In the genomic region with DNA sequence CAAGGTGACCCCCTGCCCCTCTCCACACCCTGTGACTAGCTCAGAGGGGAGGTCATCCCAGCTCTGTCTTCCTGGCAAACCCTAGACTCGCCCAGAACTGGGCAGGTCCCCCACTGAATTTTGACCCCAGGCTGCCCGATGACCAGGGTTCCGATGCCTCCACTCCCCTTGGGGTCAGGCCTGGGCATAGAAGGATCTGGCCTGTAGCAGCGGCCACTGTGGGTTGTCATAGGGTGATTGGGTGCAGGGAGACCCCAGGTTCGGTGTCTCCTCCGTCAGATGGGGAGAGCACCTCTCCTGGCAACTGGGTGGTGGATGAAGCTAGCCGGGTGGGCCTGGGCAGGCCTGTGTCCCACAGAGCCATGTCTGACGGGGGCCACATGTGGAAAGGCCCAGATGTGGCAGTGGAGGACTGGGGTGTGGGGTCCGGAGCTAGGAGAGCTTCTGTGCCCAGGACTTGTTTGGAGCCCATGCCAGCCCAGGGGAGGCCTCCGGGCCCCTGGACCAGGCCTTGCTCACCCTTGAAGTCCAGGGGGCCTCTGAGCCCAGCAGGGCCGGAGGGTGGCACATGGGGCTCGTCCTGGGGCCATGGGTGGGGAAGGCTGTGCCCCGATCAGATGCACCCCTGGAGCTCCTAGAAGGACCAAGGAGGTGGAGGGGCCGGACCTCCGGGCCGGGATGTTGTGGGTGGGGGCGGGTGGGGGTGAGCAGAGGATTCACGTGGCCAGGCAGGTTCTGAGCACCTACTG, we compare ENCODE assay signal across 29 cellular contexts. TPM values are rescaled to one million over a fixed set of nuclear protein-coding genes. Genes with fewer than 3 reads are reported as not detected.
A peak's percentile ranks its signal among the peaks of the same experiment; 100 is the strongest.
DNase-seq lines count a peak whose midpoint lies in the region; FAIRE-seq and TF ChIP-seq lines count a peak whose summit lies in the region.
"Had no signal": no experiment of that assay in that cellular context is flagged by ENCODE, and none has a peak within 500 bp of the region (broad histone marks: within the 10 kb centered on the region; RNA-seq: fewer than 3 reads in every experiment).

No MANE protein-coding gene starts in this region.

- no peak for TF ChIP-seq POLR2A in endothelial cell of umbilical vein (IDR thresholded peaks at IDR 0.05; ENCODE audit: low read depth, low read length)

- no TSS peak for BruUV-seq in endothelial cell of umbilical vein (replicated peaks; lab: Mats Ljungman, UMichigan)

- H3K27ac ChIP-seq in BLaER1 (peak overlapping the region; percentile 73), DOHH2 (ENCODE audit: low read depth, low read length) (no peak overlapping the region), endothelial cell of umbilical vein (ENCODE audit: insufficient read depth, low read depth, low read length) (peak overlapping the region; percentile 38)
- H3K27ac ChIP-seq: brain microvascular endothelial cell, epithelial cell of prostate, PC-9 had no signal

- POLR2A ChIA-PET in endothelial cell of umbilical vein (lab: Charles Lee) = interaction anchor here (0.6 to 3.6 kb wide), 2 partner anchors 9 to 55 kb away, joined by 3 to 20 read pairs; no protein-coding TSS in a partner anchor

- FAIRE-seq in endothelial cell of umbilical vein (lab: Jason Lieb, UNC) = no peak
- FAIRE-seq: keratinocyte had no signal

- CTCF ChIA-PET in endothelial cell of umbilical vein (lab: Charles Lee) = interaction anchor here (1.1 to 2.6 kb wide), 4 partner anchors 8 to 47 kb away, joined by 3 to 21 read pairs (median 4); no protein-coding TSS in a partner anchor

- H3K9ac ChIP-seq in BLaER1 (0 out of 2 replicates have a peak overlapping the region, but pooled peaks have one; percentile 38), endothelial cell of umbilical vein (replicated peaks; ENCODE audit: extremely low read depth, insufficient read depth, low read length) (no peak overlapping the region)

- H3K9me3 ChIP-seq in BLaER1 = no peaks in the 10 kb centered on the region
- H3K9me3 ChIP-seq in DOHH2 (ENCODE audit: control insufficient read depth, insufficient read depth, low read length) = no peaks in the 10 kb centered on the region
- H3K9me3 ChIP-seq in endothelial cell of umbilical vein (replicated peaks; ENCODE audit: control insufficient read depth, insufficient read depth, low read length) = no peaks in the 10 kb centered on the region

- peaks cover 65% of the 10 kb centered on the region for H3K36me3 ChIP-seq in BLaER1
- H3K36me3 ChIP-seq in DOHH2 (ENCODE audit: control insufficient read depth, low read length) = peaks cover 20% of the 10 kb centered on the region
- H3K36me3 ChIP-seq in endothelial cell of umbilical vein (ENCODE audit: control insufficient read depth in 2 of 2, extremely low read depth in 1 of 2, insufficient read depth in 2 of 2, low read length in 2 of 2) = peaks cover 7 to 24% of the 10 kb centered on the region in 2 experiments

- no peak overlapping the region for H2AFZ ChIP-seq in endothelial cell of umbilical vein (ENCODE audit: low read depth, low read length)
- H2AFZ ChIP-seq: PC-9 had no signal

- dilution Hi-C loops in endothelial cell of umbilical vein (cut with MboI; ENCODE audit: extremely low pct_ligation_motif_present, low sequenced_read_pairs) = no loop called here

- H3K4me3 ChIP-seq in BLaER1 = no peak overlapping the region
- no peak overlapping the region for H3K4me3 ChIP-seq in DOHH2 (ENCODE audit: low read length)
- H3K4me3 ChIP-seq in endothelial cell of umbilical vein (replicated peaks in 1 of 3; ENCODE audit: insufficient read depth in 1 of 3, low read depth in 1 of 3, low read length in 3 of 3) = no peak overlapping the region
- H3K4me3 ChIP-seq: lung, PC-9 had no signal

- DNase-seq in endothelial cell of umbilical vein (ENCODE audit: low read depth, low spot score) = no peak
- DNase-seq in posterior vena cava (ENCODE audit: low spot score) = peak; percentile 73
- no peak for DNase-seq in stimulated activated CD4-positive, alpha-beta T cell treated with anti-CD3 and anti-CD28 coated beads, Interleukin-4, amount 100 ng/mL, for 24 hours
- DNase-seq in GM19240 (ENCODE audit: insufficient read length, low spot score) = no peak
- no peak for DNase-seq in NCI-H748 (lab: John Stamatoyannopoulos, UW; ENCODE audit: unreplicated experiment)
- DNase-seq: activated CD4-positive, alpha-beta memory T cell treated with anti-CD3 and anti-CD28 coated beads for 36 hours; activated CD4-positive, alpha-beta T cell treated with anti-CD3 and anti-CD28 coated beads for 1 hour; amygdala; brain microvascular endothelial cell; C1 segment of cervical spinal cord; COR-L47; glutamatergic neuron; natural killer cell; NCI-H1436; NCI-H2081; NCI-H524 treated with DMSO at 0.1 percent for 48 hours; PC-9 had no signal

- H3K9me1 ChIP-seq in endothelial cell of umbilical vein (replicated peaks; ENCODE audit: control insufficient read depth, extremely low read depth, insufficient read depth, low read length) = no peaks in the 10 kb centered on the region

- peaks cover 15% of the 10 kb centered on the region for H3F3A ChIP-seq in DOHH2 (ENCODE audit: control insufficient read depth, insufficient read depth)

- H3K4me2 ChIP-seq in BLaER1 (peak overlapping the region; percentile 86), DOHH2 (ENCODE audit: low read length) (peak overlapping the region; percentile 2), endothelial cell of umbilical vein (ENCODE audit: insufficient read depth, low read length) (no peak overlapping the region)
- H3K4me2 ChIP-seq: PC-9 had no signal

- intact Hi-C loops in endothelial cell of umbilical vein (cut with micrococcal nuclease) = no loop called here
- intact Hi-C loops in posterior vena cava (cut with DNase I) = no loop called here

- H4K20me1 ChIP-seq in BLaER1 (peaks cover 100% of the 10 kb centered on the region), DOHH2 (ENCODE audit: control insufficient read depth, insufficient read depth, low read depth, low read length) (no peaks in the 10 kb centered on the region), endothelial cell of umbilical vein (replicated peaks; ENCODE audit: control insufficient read depth, extremely low read depth, insufficient read depth, low read length) (no peaks in the 10 kb centered on the region)

- peaks cover 98% of the 10 kb centered on the region for H3K4me1 ChIP-seq in BLaER1
- H3K4me1 ChIP-seq in DOHH2 (ENCODE audit: control insufficient read depth, low read length) = peaks cover 38% of the 10 kb centered on the region
- peaks cover 67% of the 10 kb centered on the region for H3K4me1 ChIP-seq in endothelial cell of umbilical vein (ENCODE audit: control insufficient read depth, extremely low read depth, insufficient read depth, low read length)

- H3K9me2 ChIP-seq in DOHH2 (replicated peaks; ENCODE audit: control insufficient read depth, low read length) = no peaks in the 10 kb centered on the region

- H3K27me3 ChIP-seq in BLaER1 (no peaks in the 10 kb centered on the region), DOHH2 (ENCODE audit: control insufficient read depth, low read length) (no peaks in the 10 kb centered on the region), endothelial cell of umbilical vein (ENCODE audit: control insufficient read depth in 2 of 2, insufficient read depth in 2 of 2, low read length in 2 of 2) (no peaks in the 10 kb centered on the region)
- H3K27me3 ChIP-seq: brain microvascular endothelial cell had no signal

- TF ChIP-seq CTCF in DOHH2 (IDR thresholded peaks at IDR 0.05; ENCODE audit: low read depth, low read length, poor library complexity, severe bottlenecking) = no peak
- TF ChIP-seq CTCF in endothelial cell of umbilical vein (IDR thresholded peaks at IDR 0.05; ENCODE audit: extremely low read depth in 1 of 2, insufficient read depth in 1 of 2, low read depth in 1 of 2, low read length in 2 of 2) = no peak

- H3K79me2 ChIP-seq in DOHH2 (ENCODE audit: control insufficient read depth, low read length) (no peaks in the 10 kb centered on the region), endothelial cell of umbilical vein (ENCODE audit: control insufficient read depth, insufficient read depth, low read length) (peaks cover 68% of the 10 kb centered on the region)

RNA-seq across cellular contexts. Expression of gene DIPK1B, which starts 6.3 kb away (rescaled TPM):
- 242 and 253 TPM in 2 replicates for total RNA-seq in endothelial cell of umbilical vein
- polyA plus RNA-seq in endothelial cell of umbilical vein = 441 and 642 TPM in 2 replicates
- 200 and 310 TPM in 2 replicates for polyA plus RNA-seq in endothelial cell of umbilical vein (2011; cell fraction: cytosol; rRNA removed)
- polyA plus RNA-seq in endothelial cell of umbilical vein (2011; cell fraction: nucleus; rRNA removed) = 230 and 265 TPM in 2 replicates
- 68.8 and 103 TPM in 2 replicates for polyA plus RNA-seq in endothelial cell of umbilical vein (2012)
- 152 and 193 TPM in 2 replicates for polyA minus RNA-seq in endothelial cell of umbilical vein
- not detected for polyA minus RNA-seq in endothelial cell of umbilical vein (2011; cell fraction: cytosol; rRNA and poly(A)+ RNA removed)
- 53.0 and 89.3 TPM in 2 replicates for polyA minus RNA-seq in endothelial cell of umbilical vein (2011; cell fraction: nucleus; rRNA and poly(A)+ RNA removed)
- 1 to 10 TPM; 7.1 to 8.3 TPM for total RNA-seq in posterior vena cava
- total RNA-seq: activated CD4-positive, alpha-beta memory T cell treated with anti-CD3 and anti-CD28 coated beads for 36 hours had no signal
- polyA plus RNA-seq: keratinocyte had no signal

RNA-seq across cellular contexts. Expression of gene LCN10, which starts 24.1 kb away (rescaled TPM):
- not detected in 2 replicates for total RNA-seq in endothelial cell of umbilical vein
- polyA plus RNA-seq in endothelial cell of umbilical vein = not detected in 2 replicates
- polyA plus RNA-seq in endothelial cell of umbilical vein (2011; cell fraction: cytosol; rRNA removed) = not detected in 2 replicates
- polyA plus RNA-seq in endothelial cell of umbilical vein (2011; cell fraction: nucleus; rRNA removed) = 0.05 and 0.27 TPM in 2 replicates
- not detected in 2 replicates for polyA plus RNA-seq in endothelial cell of umbilical vein (2012)
- polyA minus RNA-seq in endothelial cell of umbilical vein = not detected in 2 replicates
- polyA minus RNA-seq in endothelial cell of umbilical vein (2011; cell fraction: cytosol; rRNA and poly(A)+ RNA removed) = not detected
- polyA minus RNA-seq in endothelial cell of umbilical vein (2011; cell fraction: nucleus; rRNA and poly(A)+ RNA removed) = not detected in 2 replicates
- 10 to 100 TPM in 1 of 2 donors, 1 to 10 TPM in 1; 9.2 to 10.0 TPM for total RNA-seq in posterior vena cava
- total RNA-seq: G401, mononuclear cell, natural killer cell had no signal
- polyA plus RNA-seq: AG04450, keratinocyte had no signal

RNA-seq across cellular contexts. Expression of gene LCN6, which starts 29.7 kb away (rescaled TPM):
- not detected in 2 replicates for total RNA-seq in endothelial cell of umbilical vein
- polyA plus RNA-seq in endothelial cell of umbilical vein = 0.17 TPM in 1 of 2 replicates, not detected in the other
- polyA plus RNA-seq in endothelial cell of umbilical vein (2011; cell fraction: cytosol; rRNA removed) = not detected in 2 replicates
- not detected in 2 replicates for polyA plus RNA-seq in endothelial cell of umbilical vein (2011; cell fraction: nucleus; rRNA removed)
- not detected in 2 replicates for polyA plus RNA-seq in endothelial cell of umbilical vein (2012)
- not detected in 2 replicates for polyA minus RNA-seq in endothelial cell of umbilical vein
- polyA minus RNA-seq in endothelial cell of umbilical vein (2011; cell fraction: cytosol; rRNA and poly(A)+ RNA removed) = not detected
- not detected in 2 replicates for polyA minus RNA-seq in endothelial cell of umbilical vein (2011; cell fraction: nucleus; rRNA and poly(A)+ RNA removed)
- total RNA-seq in posterior vena cava = 10 to 100 TPM; 22.8 to 36.9 TPM
- total RNA-seq: activated CD4-positive, alpha-beta memory T cell treated with anti-CD3 and anti-CD28 coated beads for 36 hours; activated T-helper 2 cell treated with anti-CD3 and anti-CD28 coated beads, Interferon-gamma antibody, Interleukin-2, Interleukin-4, amounts not matched to agents 10 μg/mL and 5 μg/mL and 100 μg/mL, durations not matched to agents 14 hours and 24 hours and 36 hours; G401; mononuclear cell; natural killer cell; PC-9; skeletal muscle tissue had no signal
- polyA plus RNA-seq: AG04450, IgD-negative memory B cell, keratinocyte had no signal

RNA-seq across cellular contexts. Expression of gene AGPAT2, which starts 31.4 kb away (rescaled TPM):
- total RNA-seq in endothelial cell of umbilical vein (43.0 and 45.5 TPM in 2 replicates), posterior vena cava (10 to 100 TPM; 27.1 to 28.8 TPM)
- 55.3 and 72.1 TPM in 2 replicates for polyA plus RNA-seq in endothelial cell of umbilical vein
- 31.4 and 42.0 TPM in 2 replicates for polyA plus RNA-seq in endothelial cell of umbilical vein (2011; cell fraction: cytosol; rRNA removed)
- polyA plus RNA-seq in endothelial cell of umbilical vein (2011; cell fraction: nucleus; rRNA removed) = 33.3 and 33.9 TPM in 2 replicates
- polyA plus RNA-seq in endothelial cell of umbilical vein (2012) = 26.9 and 34.8 TPM in 2 replicates
- 25.6 and 28.5 TPM in 2 replicates for polyA minus RNA-seq in endothelial cell of umbilical vein
- 92.9 TPM for polyA minus RNA-seq in endothelial cell of umbilical vein (2011; cell fraction: cytosol; rRNA and poly(A)+ RNA removed)
- 9.0 and 14.7 TPM in 2 replicates for polyA minus RNA-seq in endothelial cell of umbilical vein (2011; cell fraction: nucleus; rRNA and poly(A)+ RNA removed)

RNA-seq across cellular contexts. Expression of gene LCN8, which starts 39.4 kb away (rescaled TPM):
- not detected in 2 replicates for total RNA-seq in endothelial cell of umbilical vein
- not detected in 2 replicates for polyA plus RNA-seq in endothelial cell of umbilical vein
- not detected in 2 replicates for polyA plus RNA-seq in endothelial cell of umbilical vein (2011; cell fraction: cytosol; rRNA removed)
- not detected in 2 replicates for polyA plus RNA-seq in endothelial cell of umbilical vein (2011; cell fraction: nucleus; rRNA removed)
- polyA plus RNA-seq in endothelial cell of umbilical vein (2012) = not detected in 2 replicates
- not detected in 2 replicates for polyA minus RNA-seq in endothelial cell of umbilical vein
- not detected for polyA minus RNA-seq in endothelial cell of umbilical vein (2011; cell fraction: cytosol; rRNA and poly(A)+ RNA removed)
- polyA minus RNA-seq in endothelial cell of umbilical vein (2011; cell fraction: nucleus; rRNA and poly(A)+ RNA removed) = not detected in 2 replicates
- total RNA-seq in posterior vena cava = not detected
- total RNA-seq: activated CD4-positive, alpha-beta memory T cell treated with anti-CD3 and anti-CD28 coated beads for 36 hours; activated T-helper 2 cell treated with anti-CD3 and anti-CD28 coated beads, Interferon-gamma antibody, Interleukin-2, Interleukin-4, amounts not matched to agents 10 μg/mL and 5 μg/mL and 100 μg/mL, durations not matched to agents 14 hours and 24 hours and 36 hours; G401; mononuclear cell; natural killer cell; omental fat pad; PC-9; skeletal muscle tissue had no signal
- polyA plus RNA-seq: AG04450, keratinocyte, lung had no signal

Comparison
In these comparisons a context has a peak if more than half of its experiments do, and no peak if none do; other contexts are left out.
1. RNA of gene DIPK1B, which starts 6.3 kb away (total RNA-seq): 242 to 253 TPM in endothelial cell of umbilical vein; 7.1 to 8.3 TPM in posterior vena cava; every median in the first group is over 10 times any median in the second.
2. RNA of gene LCN10, which starts 24.1 kb away (total RNA-seq): 9.2 to 10.0 TPM in posterior vena cava; not detected in endothelial cell of umbilical vein; every median in the first group is over 10 times any median in the second.
3. RNA of gene LCN6, which starts 29.7 kb away (total RNA-seq): 22.8 to 36.9 TPM in posterior vena cava; not detected in endothelial cell of umbilical vein; every median in the first group is over 10 times any median in the second.